ENCODE assay signal across 1 cellular context in genomic region chr5:126794157-126794828, GRCh38.
TF ChIP-seq lines count a peak whose summit lies in the region.

No MANE protein-coding gene starts in this region.

TF ChIP-seq in HepG2, 621 proteins besides CTCF, POLR2A, EP300 and RAD21:
- TF ChIP-seq BCL3 (CRISPR knock-in tag; IDR thresholded peaks at IDR 0.05): no peak
- no peak for TF ChIP-seq FOXO4 (CRISPR knock-in tag; conservative IDR thresholded peaks at IDR 0.05)
- TF ChIP-seq SYNCRIP (IDR thresholded peaks at IDR 0.05; ENCODE audit: insufficient read depth, low read depth, low read length): no peak
- no peak for TF ChIP-seq ZSCAN9 (CRISPR knock-in tag; IDR thresholded peaks at IDR 0.05; ENCODE audit: borderline replicate concordance)
- no peak for TF ChIP-seq FOXJ3 (CRISPR knock-in tag; IDR thresholded peaks at IDR 0.05; ENCODE audit: borderline replicate concordance)
- TF ChIP-seq ZNF619 (CRISPR knock-in tag; IDR thresholded peaks at IDR 0.05): no peak
- no peak for TF ChIP-seq HMG20B (CRISPR knock-in tag; conservative IDR thresholded peaks at IDR 0.05)
- TF ChIP-seq, protein P1, sequence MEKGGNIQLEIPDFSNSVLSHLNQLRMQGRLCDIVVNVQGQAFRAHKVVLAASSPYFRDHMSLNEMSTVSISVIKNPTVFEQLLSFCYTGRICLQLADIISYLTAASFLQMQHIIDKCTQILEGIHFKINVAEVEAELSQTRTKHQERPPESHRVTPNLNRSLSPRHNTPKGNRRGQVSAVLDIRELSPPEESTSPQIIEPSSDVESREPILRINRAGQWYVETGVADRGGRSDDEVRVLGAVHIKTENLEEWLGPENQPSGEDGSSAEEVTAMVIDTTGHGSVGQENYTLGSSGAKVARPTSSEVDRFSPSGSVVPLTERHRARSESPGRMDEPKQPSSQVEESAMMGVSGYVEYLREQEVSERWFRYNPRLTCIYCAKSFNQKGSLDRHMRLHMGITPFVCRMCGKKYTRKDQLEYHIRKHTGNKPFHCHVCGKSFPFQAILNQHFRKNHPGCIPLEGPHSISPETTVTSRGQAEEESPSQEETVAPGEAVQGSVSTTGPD (CRISPR knock-in tag; IDR thresholded peaks at IDR 0.05): no peak
- TF ChIP-seq ZXDC (CRISPR knock-in tag; IDR thresholded peaks at IDR 0.05): no peak
- no peak for TF ChIP-seq SRSF1 (optimal IDR thresholded peaks at IDR 0.05; ENCODE audit: low read depth, low read length)
